In genomic region chr1:168945870-168946269, GRCh38 we compare ENCODE assay signal across 13 cellular contexts.
DNase-seq lines count a peak whose midpoint lies in the region; ATAC-seq and TF ChIP-seq lines count a peak whose summit lies in the region.
"Had no signal": no experiment of that assay in that cellular context is flagged by ENCODE, and none has a peak within 500 bp of the region (broad histone marks: within the 10 kb centered on the region; RNA-seq: fewer than 3 reads in every experiment).

No MANE protein-coding gene starts in this region.

- H3K4me3 ChIP-seq in choroid plexus epithelial cell (ENCODE audit: low read depth, low read length) = no peak overlapping the region
- H3K4me3 ChIP-seq: esophagus squamous epithelium had no signal

- no peak for ATAC-seq in GM21737 (IDR thresholded peaks at IDR 0.05; ENCODE audit: unreplicated experiment)
- ATAC-seq in effector memory CD8-positive, alpha-beta T cell (replicated peaks) = no peak

- no peak for TF ChIP-seq CTCF in Calu3 (IDR thresholded peaks at IDR 0.05; ENCODE audit: unreplicated experiment)
- TF ChIP-seq CTCF in choroid plexus epithelial cell (conservative IDR thresholded peaks at IDR 0.05; ENCODE audit: low read depth, low read length) = no peak

- no peaks in the 10 kb centered on the region for H3K27me3 Mint-ChIP-seq in Calu3 (ENCODE audit: unreplicated experiment)
- H3K27me3 Mint-ChIP-seq in effector memory CD8-positive, alpha-beta T cell = peaks cover 19 to 29% of the 10 kb centered on the region in 2 donors

- no peak overlapping the region for H3K4me3 Mint-ChIP-seq in Calu3 (ENCODE audit: low read depth, unreplicated experiment)
- no peak overlapping the region for H3K4me3 Mint-ChIP-seq in effector memory CD8-positive, alpha-beta T cell
- H3K4me3 Mint-ChIP-seq: activated naive CD4-positive, alpha-beta T cell treated with anti-CD3 and anti-CD28 coated beads, Interleukin-2, amount 10 ng/mL, durations not matched to agents 7 days and 5 days had no signal

- intact Hi-C loops in Calu3 (cut with micrococcal nuclease; ENCODE audit: unreplicated experiment) (no loop called here), posterior vena cava (cut with DNase I) (no loop called here)

- peaks cover 30% of the 10 kb centered on the region for H3K4me1 Mint-ChIP-seq in Calu3 (ENCODE audit: low read depth, unreplicated experiment)
- no peaks in the 10 kb centered on the region for H3K4me1 Mint-ChIP-seq in effector memory CD8-positive, alpha-beta T cell (ENCODE audit: low read depth in 2 of 2)
- H3K4me1 Mint-ChIP-seq: activated naive CD4-positive, alpha-beta T cell treated with anti-CD3 and anti-CD28 coated beads, Interleukin-2, amount 10 ng/mL, durations not matched to agents 7 days and 5 days had no signal

- no peak overlapping the region for H3K27ac Mint-ChIP-seq in Calu3 (ENCODE audit: unreplicated experiment)
- no peak overlapping the region for H3K27ac Mint-ChIP-seq in effector memory CD8-positive, alpha-beta T cell
- H3K27ac Mint-ChIP-seq: activated naive CD4-positive, alpha-beta T cell treated with anti-CD3 and anti-CD28 coated beads, Interleukin-2, amount 10 ng/mL, durations not matched to agents 7 days and 5 days had no signal

- BruUV-seq in Calu3 (replicated peaks; lab: Mats Ljungman, UMichigan) = no TSS peak

- H3K9me3 Mint-ChIP-seq in Calu3 (ENCODE audit: low read depth, unreplicated experiment) = peaks cover 3% of the 10 kb centered on the region
- H3K9me3 Mint-ChIP-seq in effector memory CD8-positive, alpha-beta T cell = no peaks in the 10 kb centered on the region
- H3K9me3 Mint-ChIP-seq: activated naive CD4-positive, alpha-beta T cell treated with anti-CD3 and anti-CD28 coated beads, Interleukin-2, amount 10 ng/mL, durations not matched to agents 7 days and 5 days had no signal

- CTCF ChIA-PET in Calu3 (lab: Charles Lee) = interaction anchor here (1.3 to 1.8 kb wide), 3 partner anchors 25 to 342 kb away, joined by 3 to 7 read pairs (median 4); no protein-coding TSS in a partner anchor

- DNase-seq in Calu3 (peak; percentile 55), choroid plexus epithelial cell (ENCODE audit: low read depth) (peak; percentile 13), kidney tubule cell (ENCODE audit: low spot score) (peak; percentile 56), posterior vena cava (ENCODE audit: low spot score) (peak; percentile 79), NCI-H2171 treated with DMSO at 0.1 percent for 48 hours (lab: John Stamatoyannopoulos, UW) (no peak), GOT3 (lab: John Stamatoyannopoulos, UW) (no peak)
- DNase-seq in effector memory CD8-positive, alpha-beta T cell = no peak
- DNase-seq: ACHN; activated naive CD4-positive, alpha-beta T cell treated with anti-CD3 and anti-CD28 coated beads, Interleukin-2, amount 10 ng/mL, durations not matched to agents 7 days and 5 days; esophagus squamous epithelium; NCI-H2227 treated with DMSO at 0.1 percent for 48 hours; stimulated activated CD4-positive, alpha-beta T cell treated with anti-CD3 and anti-CD28 coated beads, Interleukin-12 subunit alpha, Interleukin-12 subunit beta, amount 100 ng/mL, for 4 hours had no signal

- H3K36me3 Mint-ChIP-seq in Calu3 (ENCODE audit: insufficient read depth, unreplicated experiment) = no peaks in the 10 kb centered on the region
- no peaks in the 10 kb centered on the region for H3K36me3 Mint-ChIP-seq in effector memory CD8-positive, alpha-beta T cell (ENCODE audit: insufficient read depth)
- H3K36me3 Mint-ChIP-seq: activated naive CD4-positive, alpha-beta T cell treated with anti-CD3 and anti-CD28 coated beads, Interleukin-2, amount 10 ng/mL, durations not matched to agents 7 days and 5 days had no signal

Comparison
In these comparisons a context has a peak if more than half of its experiments do, and no peak if none do; other contexts are left out.
1. DNase-seq: peak in Calu3 (single experiment), choroid plexus epithelial cell (single experiment), kidney tubule cell (single experiment) and posterior vena cava (single experiment); none in NCI-H2171 treated with DMSO at 0.1 percent for 48 hours (single experiment), GOT3 (single experiment) and effector memory CD8-positive, alpha-beta T cell (0 of 3).